ENCODE assay signal across 25 cellular contexts in genomic region chr6:157937318-157937717, GRCh38.
"Had no signal": no experiment of that assay in that cellular context is flagged by ENCODE, and none has a peak within 500 bp of the region (broad histone marks: within the 10 kb centered on the region; RNA-seq: fewer than 3 reads in every experiment).

No MANE protein-coding gene starts in this region.

- H3K27ac ChIP-seq: left lung, lower lobe of right lung, parathyroid adenoma, right atrium auricular region, right lobe of liver, testis, thyroid gland, transverse colon, upper lobe of left lung, vagina had no signal

- H3K4me3 ChIP-seq: left lung, lower lobe of right lung, right atrium auricular region, right lobe of liver, smooth muscle cell, testis, thyroid gland, transverse colon, upper lobe of left lung, vagina had no signal

- H3K9me3 ChIP-seq: left lung, lower lobe of right lung, right atrium auricular region, right lobe of liver, testis, thyroid gland, transverse colon, upper lobe of left lung, vagina had no signal

- H3K4me1 ChIP-seq: left lung, lower lobe of right lung, parathyroid adenoma, right atrium auricular region, testis, thyroid gland, transverse colon, upper lobe of left lung, vagina had no signal

- H3K27me3 ChIP-seq: left lung, right atrium auricular region, right lobe of liver, testis, thyroid gland, transverse colon, upper lobe of left lung, vagina had no signal

- DNase-seq: immature natural killer cell; kidney; left colon; left lung; lower lobe of right lung; mammary epithelial cell; mesenchymal stem cell; naive thymus-derived CD8-positive, alpha-beta T cell; nucleus accumbens; right lobe of liver; stimulated activated CD4-positive, alpha-beta T cell treated with anti-CD3 and anti-CD28 coated beads, Interleukin-1b, Interleukin-23, amount 100 ng/mL, for 48 hours; stimulated activated CD4-positive, alpha-beta T cell treated with anti-CD3 and anti-CD28 coated beads, Interleukin-2, amount 100 ng/mL, for 48 hours; stimulated activated CD4-positive, alpha-beta T cell treated with anti-CD3 and anti-CD28 coated beads, Interleukin-4, amount 100 ng/mL, for 4 hours; stimulated activated CD8-positive, alpha-beta memory T cell treated with anti-CD3 and anti-CD28 coated beads, Interleukin-4, amount 100 ng/mL, for 48 hours; stimulated activated naive CD4-positive, alpha-beta T cell treated with Interleukin-2 at 50 U/mL for 16 hours; stimulated activated naive CD8-positive, alpha-beta T cell treated with anti-CD3 and anti-CD28 coated beads, Interleukin-15, amount 100 ng/mL, for 72 hours; testis; thyroid gland; transverse colon; upper lobe of left lung had no signal

- ATAC-seq: left colon; left lung; lower lobe of right lung; naive thymus-derived CD8-positive, alpha-beta T cell; right lobe of liver; stimulated activated memory B cell treated with anti-CD40 and anti-IgM and Interleukin-4, amounts not matched to agents 10 μg/mL and 1 μg/mL and 100 μg/mL, for 72 hours; stimulated activated naive CD8-positive, alpha-beta T cell treated with anti-CD3 and anti-CD28 coated beads, Interleukin-15, amount 100 ng/mL, for 72 hours had no signal
